9 cellular contexts compared by ENCODE assay signal in the genomic region with DNA sequence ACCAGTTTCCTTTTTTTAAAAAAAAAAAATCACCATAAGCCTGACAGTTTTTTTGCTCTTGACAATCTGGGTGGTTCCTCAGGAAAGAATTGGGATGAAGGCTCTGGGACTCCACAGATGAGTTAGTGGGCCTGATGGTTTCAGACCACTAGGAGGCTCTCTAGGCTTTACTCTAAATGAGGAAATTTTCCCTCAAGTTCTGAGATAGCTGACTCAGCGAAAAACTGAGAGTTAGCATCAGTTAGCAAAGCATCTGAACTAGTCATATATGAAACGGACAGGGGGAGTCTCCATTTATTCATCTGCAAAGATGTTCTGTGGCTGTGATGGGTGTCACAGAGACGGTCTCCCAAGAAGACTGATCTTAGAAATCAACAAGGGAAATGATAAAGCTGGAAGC.
DNase-seq lines count a peak whose midpoint lies in the region; ATAC-seq, FAIRE-seq and TF ChIP-seq lines count a peak whose summit lies in the region.
"Had no signal": no experiment of that assay in that cellular context is flagged by ENCODE, and none has a peak within 500 bp of the region (broad histone marks: within the 10 kb centered on the region; RNA-seq: fewer than 3 reads in every experiment).

No MANE protein-coding gene starts in this region.

- no peak overlapping the region for H3K4me3 ChIP-seq in right lobe of liver
- H3K4me3 ChIP-seq: pancreas had no signal

- DNase-seq in Kasumi-1 (lab: John Stamatoyannopoulos, UW) (peak; percentile 39 to 66), right lobe of liver (no peak), GM19238 (ENCODE audit: insufficient read length, low spot score) (no peak), NCI-H1417 (lab: John Stamatoyannopoulos, UW) (no peak), NCI-H2227 (lab: John Stamatoyannopoulos, UW; ENCODE audit: unreplicated experiment) (no peak)
- DNase-seq in activated naive CD4-positive, alpha-beta T cell treated with anti-CD3 and anti-CD28 coated beads, Interleukin-2, amount 50 U/mL, for 72 hours (ENCODE audit: low spot score in 2 of 2), result no peak
- DNase-seq: pancreas had no signal

- FAIRE-seq in G401.6 (lab: Jason Lieb, UNC), result peak; percentile 63
- FAIRE-seq: pancreas had no signal

- no peak for TF ChIP-seq POLR2A in right lobe of liver (IDR thresholded peaks at IDR 0.05)

- H3K9me3 ChIP-seq in right lobe of liver, result no peaks in the 10 kb centered on the region
- H3K9me3 ChIP-seq: pancreas had no signal

- H3K36me3 ChIP-seq in right lobe of liver, result no peaks in the 10 kb centered on the region
- H3K36me3 ChIP-seq: pancreas had no signal

- peak overlapping the region in 1 of 2 donors; percentile 78 for H3K27ac Mint-ChIP-seq in activated naive CD4-positive, alpha-beta T cell treated with anti-CD3 and anti-CD28 coated beads, Interleukin-2, amount 50 U/mL, for 72 hours

- ATAC-seq in activated naive CD4-positive, alpha-beta T cell treated with anti-CD3 and anti-CD28 coated beads, Interleukin-2, amount 50 U/mL, for 72 hours, result peak; percentile 73 to 85
- peak; percentile 55 to 61 (median 60) for ATAC-seq in right lobe of liver
- no peak for ATAC-seq in GM19324 (IDR thresholded peaks at IDR 0.05; ENCODE audit: low FRiP score, unreplicated experiment)

- peak; percentile 14 to 46 (median 38) for TF ChIP-seq CTCF in right lobe of liver (IDR thresholded peaks at IDR 0.05)

- no peaks in the 10 kb centered on the region for H3K27me3 ChIP-seq in right lobe of liver
- H3K27me3 ChIP-seq: pancreas had no signal

- no peak overlapping the region for H3K27ac ChIP-seq in right lobe of liver
- H3K27ac ChIP-seq: pancreas had no signal

- intact Hi-C loops in right lobe of liver (cut with DNase I), result no loop called here

- H3K4me1 ChIP-seq in right lobe of liver, result no peaks in the 10 kb centered on the region
- H3K4me1 ChIP-seq: pancreas had no signal

- WGBS in right lobe of liver (ENCODE audit: insufficient coverage, low coverage, low lambda C conversion rate, missing lambda C conversion rate), result 7% methylated on average over 2 of the region's 3 CpGs

- no peaks in the 10 kb centered on the region for H3K9me3 Mint-ChIP-seq in activated naive CD4-positive, alpha-beta T cell treated with anti-CD3 and anti-CD28 coated beads, Interleukin-2, amount 50 U/mL, for 72 hours

- H3K36me3 Mint-ChIP-seq in activated naive CD4-positive, alpha-beta T cell treated with anti-CD3 and anti-CD28 coated beads, Interleukin-2, amount 50 U/mL, for 72 hours, result no peaks in the 10 kb centered on the region

Comparison
In these comparisons a context has a peak if more than half of its experiments do, and no peak if none do; other contexts are left out.
1. DNase-seq: peak in Kasumi-1 (2 of 2); none in activated naive CD4-positive, alpha-beta T cell treated with anti-CD3 and anti-CD28 coated beads, Interleukin-2, amount 50 U/mL, for 72 hours (0 of 2), right lobe of liver (0 of 3), GM19238 (single experiment), NCI-H1417 (0 of 3) and NCI-H2227 (single experiment).